Comparison of ENCODE assay signal across 1 cellular context in the genomic region with DNA sequence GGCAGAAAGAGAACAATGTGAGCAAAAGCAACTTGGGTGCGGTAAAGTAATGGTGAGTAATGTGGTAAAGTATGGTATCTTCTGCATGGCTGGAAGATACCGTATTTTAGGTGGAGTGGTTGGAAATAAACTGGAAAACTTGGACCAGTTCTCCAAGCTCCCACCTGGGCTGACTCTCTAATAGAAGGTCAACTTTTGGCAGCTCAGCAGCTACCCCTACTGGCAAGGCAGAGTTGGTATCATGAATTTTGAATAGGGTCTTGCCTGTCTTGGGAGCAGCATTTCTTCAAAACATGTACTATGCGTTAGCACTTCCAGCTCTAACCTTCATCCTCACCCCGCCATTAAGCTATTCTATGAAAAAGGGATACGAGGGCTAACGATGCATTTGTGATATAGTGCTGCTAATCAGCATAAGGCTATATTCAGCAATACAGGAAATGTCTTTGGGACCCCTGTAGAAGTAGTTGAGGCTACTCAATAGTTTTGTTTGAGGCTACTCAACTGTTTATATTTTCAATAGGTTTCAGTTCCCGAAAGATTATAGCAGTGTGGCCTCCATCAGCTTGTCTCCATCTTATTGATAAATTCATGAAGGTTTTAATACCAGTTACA.
TF ChIP-seq lines count a peak whose summit lies in the region.

No MANE protein-coding gene starts in this region.

TF ChIP-seq in GM23338, 12 proteins besides CTCF, POLR2A, EP300 and RAD21 (continued from another document):
- TF ChIP-seq REST (IDR thresholded peaks at IDR 0.05; ENCODE audit: unreplicated experiment), result no peak
- TF ChIP-seq ZNF114 (CRISPR knock-in tag; IDR thresholded peaks at IDR 0.05), result no peak
- TF ChIP-seq EZH2 (IDR thresholded peaks at IDR 0.05; ENCODE audit: low read depth, unreplicated experiment), result no peak
- no peak for TF ChIP-seq NANOG (IDR thresholded peaks at IDR 0.05; ENCODE audit: borderline replicate concordance)
